In the genomic region with DNA sequence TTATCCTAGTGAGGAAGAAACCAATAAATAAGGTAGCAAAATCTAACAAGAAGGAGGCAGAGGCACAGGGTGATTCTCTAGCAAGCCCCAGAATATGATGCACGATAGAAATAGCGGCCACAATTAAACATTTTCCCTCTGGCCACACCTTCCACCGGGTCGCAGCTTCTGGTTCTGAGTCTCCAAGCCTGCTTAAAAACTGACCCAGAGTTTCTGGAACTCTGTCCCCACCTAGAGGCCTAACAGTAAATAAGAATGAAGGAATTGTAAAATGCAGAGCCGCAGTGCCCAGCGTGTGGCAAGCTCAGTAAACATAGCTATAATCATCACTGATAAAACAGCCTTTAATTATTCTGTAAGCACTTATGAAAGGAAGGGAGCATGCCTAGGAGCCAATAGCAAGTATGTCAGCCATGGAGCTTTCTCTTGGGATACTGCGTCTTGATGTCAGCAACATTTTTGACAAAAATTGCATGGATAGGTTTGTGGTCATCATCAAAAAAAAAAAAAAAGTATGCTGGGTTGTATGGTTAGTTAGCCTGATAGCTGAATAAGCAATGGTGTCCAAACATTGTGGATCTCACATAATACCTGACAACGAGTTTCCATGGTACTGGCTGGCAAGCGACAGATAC, we compare ENCODE assay signal across 10 cellular contexts.
A peak's percentile ranks its signal among the peaks of the same experiment; 100 is the strongest.
DNase-seq lines count a peak whose midpoint lies in the region; ATAC-seq and TF ChIP-seq lines count a peak whose summit lies in the region.
"Had no signal": no experiment of that assay in that cellular context is flagged by ENCODE, and none has a peak within 500 bp of the region (broad histone marks: within the 10 kb centered on the region; RNA-seq: fewer than 3 reads in every experiment).

No MANE protein-coding gene starts in this region.

- TF ChIP-seq POLR2A in esophagus muscularis mucosa (IDR thresholded peaks at IDR 0.05; ENCODE audit: low read depth) = no peak

- no peaks in the 10 kb centered on the region for H3K36me3 ChIP-seq in OCI-LY1 (ENCODE audit: insufficient read depth, low read length)
- no peaks in the 10 kb centered on the region for H3K36me3 ChIP-seq in esophagus muscularis mucosa
- H3K36me3 ChIP-seq: SJCRH30 had no signal

- no peaks in the 10 kb centered on the region for H4K20me1 ChIP-seq in OCI-LY1 (ENCODE audit: insufficient read depth, low read length)

- H3K9me3 Mint-ChIP-seq in effector memory CD8-positive, alpha-beta T cell = peaks cover 0 to 2% of the 10 kb centered on the region in 2 donors
- H3K9me3 Mint-ChIP-seq in nephron progenitor cell = no peaks in the 10 kb centered on the region

- DNase-seq in ELF-1 (ENCODE audit: low read depth, low spot score) (peak; percentile 31), HS-27A (ENCODE audit: low read depth) (peak; percentile 63), nephron progenitor cell (peak; percentile 31), GM19240 (ENCODE audit: insufficient read length, low spot score) (no peak), esophagus muscularis mucosa (ENCODE audit: extremely low spot score) (no peak)
- DNase-seq in effector memory CD8-positive, alpha-beta T cell = no peak

- H3K27ac ChIP-seq in OCI-LY1 (ENCODE audit: low read depth, low read length, poor library complexity, severe bottlenecking) = no peak overlapping the region
- H3K27ac ChIP-seq in esophagus muscularis mucosa (replicated peaks in 1 of 4) = no peak overlapping the region
- H3K27ac ChIP-seq: SJCRH30 had no signal

- ATAC-seq in effector memory CD8-positive, alpha-beta T cell (replicated peaks) = peak; percentile 47
- no peak for ATAC-seq in GM19455 (IDR thresholded peaks at IDR 0.05; ENCODE audit: unreplicated experiment)
- ATAC-seq: naive thymus-derived CD8-positive, alpha-beta T cell had no signal

- no peak for TF ChIP-seq EP300 in esophagus muscularis mucosa (IDR thresholded peaks at IDR 0.05)

- H3K4me3 Mint-ChIP-seq in effector memory CD8-positive, alpha-beta T cell = no peak overlapping the region
- no peak overlapping the region for H3K4me3 Mint-ChIP-seq in nephron progenitor cell
- H3K4me3 Mint-ChIP-seq: naive thymus-derived CD8-positive, alpha-beta T cell had no signal

- TF ChIP-seq CTCF in OCI-LY1 (IDR thresholded peaks at IDR 0.05; ENCODE audit: low read length) (peak; percentile 61; the same call in 1 of the 2 replicates), nephron progenitor cell (IDR thresholded peaks at IDR 0.05) (peak; percentile 65), esophagus muscularis mucosa (IDR thresholded peaks at IDR 0.05) (peak in 1 of 3 experiments; percentile 40)

- no peak overlapping the region for H3K4me3 ChIP-seq in OCI-LY1 (ENCODE audit: low read depth, low read length, poor library complexity, severe bottlenecking)
- no peak overlapping the region for H3K4me3 ChIP-seq in esophagus muscularis mucosa
- H3K4me3 ChIP-seq: SJCRH30 had no signal

- H3K79me2 ChIP-seq in OCI-LY1 (ENCODE audit: insufficient read depth, low read length) = no peaks in the 10 kb centered on the region

- no peaks in the 10 kb centered on the region for H3K36me3 Mint-ChIP-seq in effector memory CD8-positive, alpha-beta T cell (ENCODE audit: insufficient read depth)
- no peaks in the 10 kb centered on the region for H3K36me3 Mint-ChIP-seq in nephron progenitor cell (ENCODE audit: low read depth)
- H3K36me3 Mint-ChIP-seq: naive thymus-derived CD8-positive, alpha-beta T cell had no signal

- no peak overlapping the region for H2AFZ ChIP-seq in OCI-LY1 (ENCODE audit: low read length)

- H3K9ac ChIP-seq in OCI-LY1 (ENCODE audit: low read length) = no peak overlapping the region

- H3K27me3 Mint-ChIP-seq in effector memory CD8-positive, alpha-beta T cell = no peaks in the 10 kb centered on the region
- peaks cover 4% of the 10 kb centered on the region for H3K27me3 Mint-ChIP-seq in nephron progenitor cell (ENCODE audit: low read depth, poor library complexity)
- H3K27me3 Mint-ChIP-seq: naive thymus-derived CD8-positive, alpha-beta T cell had no signal

- no peak overlapping the region for H3K27ac Mint-ChIP-seq in effector memory CD8-positive, alpha-beta T cell
- H3K27ac Mint-ChIP-seq in nephron progenitor cell = no peak overlapping the region
- H3K27ac Mint-ChIP-seq: naive thymus-derived CD8-positive, alpha-beta T cell had no signal

- H3K9me2 ChIP-seq in OCI-LY1 (ENCODE audit: low read depth, low read length) = no peaks in the 10 kb centered on the region

- H3K4me1 Mint-ChIP-seq in effector memory CD8-positive, alpha-beta T cell (ENCODE audit: low read depth in 2 of 2) = no peaks in the 10 kb centered on the region
- no peaks in the 10 kb centered on the region for H3K4me1 Mint-ChIP-seq in nephron progenitor cell
- H3K4me1 Mint-ChIP-seq: naive thymus-derived CD8-positive, alpha-beta T cell had no signal

- H3K4me2 ChIP-seq in OCI-LY1 (ENCODE audit: low read length) = no peak overlapping the region

- no peaks in the 10 kb centered on the region for H3F3A ChIP-seq in OCI-LY1 (ENCODE audit: insufficient read depth, low read length)

- no peaks in the 10 kb centered on the region for H3K9me3 ChIP-seq in OCI-LY1 (ENCODE audit: low read length)
- no peaks in the 10 kb centered on the region for H3K9me3 ChIP-seq in esophagus muscularis mucosa
- H3K9me3 ChIP-seq: SJCRH30 had no signal

- 32% methylated on average over 9 of the region's 9 CpGs for WGBS in esophagus muscularis mucosa

- H3K27me3 ChIP-seq in OCI-LY1 (ENCODE audit: insufficient read depth, low read length) (no peaks in the 10 kb centered on the region), esophagus muscularis mucosa (peaks cover 0 to 12% (median 0%) of the 10 kb centered on the region in 4 donors)
- H3K27me3 ChIP-seq: SJCRH30 had no signal

- intact Hi-C loops in esophagus muscularis mucosa (cut with DNase I) = no loop called here

- H3K4me1 ChIP-seq in OCI-LY1 (ENCODE audit: insufficient read depth, low read length, severe bottlenecking) = no peaks in the 10 kb centered on the region
- no peaks in the 10 kb centered on the region for H3K4me1 ChIP-seq in esophagus muscularis mucosa
- H3K4me1 ChIP-seq: SJCRH30 had no signal

Comparison
In these comparisons a context has a peak if more than half of its experiments do, and no peak if none do; other contexts are left out.
1. DNase-seq: peak in ELF-1 (single experiment), HS-27A (single experiment) and nephron progenitor cell (single experiment); none in effector memory CD8-positive, alpha-beta T cell (0 of 3), GM19240 (single experiment) and esophagus muscularis mucosa (single experiment).